In genomic region chr9:114075602-114076001, GRCh38 we compare ENCODE assay signal across 25 cellular contexts. TPM values are rescaled to one million over a fixed set of nuclear protein-coding genes. Genes with fewer than 3 reads are reported as not detected.
"Had no signal": no experiment of that assay in that cellular context is flagged by ENCODE, and none has a peak within 500 bp of the region (broad histone marks: within the 10 kb centered on the region; RNA-seq: fewer than 3 reads in every experiment).

No MANE protein-coding gene starts in this region.

- H3K4me1 Mint-ChIP-seq: activated CD4-positive, alpha-beta memory T cell treated with anti-CD3 and anti-CD28 coated beads, Interleukin-2, amount 10 ng/mL, durations not matched to agents 7 days and 5 days; activated CD4-positive, alpha-beta T cell treated with anti-CD3 and anti-CD28 coated beads for 36 hours; activated naive CD4-positive, alpha-beta T cell treated with anti-CD3 and anti-CD28 coated beads, Interleukin-2, amount 50 U/mL, for 24 hours; activated T-helper 17 cell treated with anti-CD3 and anti-CD28 coated beads, Interleukin-2, amount 50 U/mL, for 72 hours; brain; central memory CD8-positive, alpha-beta T cell had no signal

- H3K36me3 ChIP-seq: MG63 had no signal

- H3K36me3 Mint-ChIP-seq: activated naive CD4-positive, alpha-beta T cell treated with anti-CD3 and anti-CD28 coated beads, Interleukin-2, amount 50 U/mL, for 24 hours; brain had no signal

- H3K9me3 ChIP-seq: MG63 had no signal

- H3K4me3 ChIP-seq: MG63 had no signal

- H3K9me3 Mint-ChIP-seq: activated CD4-positive, alpha-beta memory T cell treated with anti-CD3 and anti-CD28 coated beads, Interleukin-2, amount 10 ng/mL, durations not matched to agents 7 days and 5 days; activated naive CD4-positive, alpha-beta T cell treated with anti-CD3 and anti-CD28 coated beads, Interleukin-2, amount 50 U/mL, for 24 hours; activated T-helper 17 cell treated with anti-CD3 and anti-CD28 coated beads, Interleukin-2, amount 50 U/mL, for 72 hours; central memory CD8-positive, alpha-beta T cell had no signal

- H3K4me3 Mint-ChIP-seq: activated CD4-positive, alpha-beta memory T cell treated with anti-CD3 and anti-CD28 coated beads, Interleukin-2, amount 10 ng/mL, durations not matched to agents 7 days and 5 days; activated CD4-positive, alpha-beta T cell treated with anti-CD3 and anti-CD28 coated beads for 36 hours; activated naive CD4-positive, alpha-beta T cell treated with anti-CD3 and anti-CD28 coated beads, Interleukin-2, amount 50 U/mL, for 24 hours; activated T-helper 17 cell treated with anti-CD3 and anti-CD28 coated beads, Interleukin-2, amount 50 U/mL, for 72 hours; brain; central memory CD8-positive, alpha-beta T cell had no signal

- H3K27me3 Mint-ChIP-seq: activated naive CD4-positive, alpha-beta T cell treated with anti-CD3 and anti-CD28 coated beads, Interleukin-2, amount 50 U/mL, for 24 hours had no signal

- ATAC-seq: activated CD4-positive, alpha-beta T cell treated with anti-CD3 and anti-CD28 coated beads for 36 hours; activated T-helper 17 cell treated with anti-CD3 and anti-CD28 coated beads, Interleukin-2, amount 50 U/mL, for 72 hours; PC-3 had no signal

- H3K27me3 ChIP-seq: MG63 had no signal

- H3K27ac Mint-ChIP-seq: activated CD4-positive, alpha-beta memory T cell treated with anti-CD3 and anti-CD28 coated beads, Interleukin-2, amount 10 ng/mL, durations not matched to agents 7 days and 5 days; activated CD4-positive, alpha-beta T cell treated with anti-CD3 and anti-CD28 coated beads for 36 hours; activated naive CD4-positive, alpha-beta T cell treated with anti-CD3 and anti-CD28 coated beads, Interleukin-2, amount 50 U/mL, for 24 hours; activated T-helper 17 cell treated with anti-CD3 and anti-CD28 coated beads, Interleukin-2, amount 50 U/mL, for 72 hours; brain had no signal

- DNase-seq: activated CD4-positive, alpha-beta memory T cell treated with anti-CD3 and anti-CD28 coated beads, Interleukin-2, amount 10 ng/mL, durations not matched to agents 7 days and 5 days; activated CD4-positive, alpha-beta T cell treated with anti-CD3 and anti-CD28 coated beads for 36 hours; activated CD4-positive, alpha-beta T cell treated with anti-CD3 and anti-CD28 coated beads, Interleukin-2, amount 50 U/mL, for 1 hour; activated CD4-positive, CD25-positive, alpha-beta regulatory T cell; activated T-cell treated with anti-CD3 and anti-CD28 coated beads for 4 hours; activated T-cell treated with anti-CD3 and anti-CD28 coated beads, Interleukin-2, amount 50 U/mL, for 48 hours; amygdala; MG63; NCI-H1105; NCI-H1436; NCI-H187; NCI-H2081; NCI-H510A treated with DMSO at 0.1 percent for 48 hours; NCI-H69; PC-3; SHP77 treated with DMSO at 0.1 percent for 48 hours; T-helper 2 cell; T1000 had no signal

RNA-seq across cellular contexts. Expression of gene AMBP, which starts 2.5 kb away (rescaled TPM):
- total RNA-seq: activated CD4-positive, alpha-beta memory T cell treated with anti-CD3 and anti-CD28 coated beads, Interleukin-2, amount 10 ng/mL, durations not matched to agents 7 days and 5 days; activated CD4-positive, alpha-beta T cell treated with anti-CD3 and anti-CD28 coated beads for 36 hours; activated CD8-positive, alpha-beta memory T cell treated with anti-CD3 and anti-CD28 coated beads for 36 hours; activated T-helper 17 cell treated with anti-CD3 and anti-CD28 coated beads, Interleukin-2, amount 50 U/mL, for 72 hours; astrocyte; SK-MEL-5 had no signal

RNA-seq across cellular contexts. Expression of gene KIF12, which starts 23.5 kb away (rescaled TPM):
- total RNA-seq: activated CD4-positive, alpha-beta memory T cell treated with anti-CD3 and anti-CD28 coated beads, Interleukin-2, amount 10 ng/mL, durations not matched to agents 7 days and 5 days; activated CD4-positive, alpha-beta T cell treated with anti-CD3 and anti-CD28 coated beads for 36 hours; activated CD8-positive, alpha-beta memory T cell treated with anti-CD3 and anti-CD28 coated beads for 36 hours; activated T-helper 17 cell treated with anti-CD3 and anti-CD28 coated beads, Interleukin-2, amount 50 U/mL, for 72 hours had no signal
